ENCODE assay signal across 1 cellular context in genomic region chr1:206507395-206508129, GRCh38.
TF ChIP-seq lines count a peak whose summit lies in the region.

Gene RASSF5, plus strand, starts transcription at chr1:206507531. Its CDS starts 72 bp downstream, at chr1:206507603.

TF ChIP-seq in H1, 55 proteins besides CTCF, POLR2A, EP300 and RAD21 (continued from another document):
- TF ChIP-seq CHD7 (IDR thresholded peaks at IDR 0.05; ENCODE audit: insufficient replicate concordance, low read length) = no peak
- TF ChIP-seq SP4 (IDR thresholded peaks at IDR 0.05; ENCODE audit: low read length) = no peak
- no peak for TF ChIP-seq NRF1 (IDR thresholded peaks at IDR 0.05; ENCODE audit: low read depth, low read length)
- TF ChIP-seq PHF8 (conservative IDR thresholded peaks at IDR 0.05; ENCODE audit: low read depth, low read length) = peak; percentile 76; the same call in 1 of the 2 replicates
- TF ChIP-seq KDM4A (IDR thresholded peaks at IDR 0.05; ENCODE audit: low read depth, low read length, severe bottlenecking) = peak; percentile 63
- TF ChIP-seq TBP (IDR thresholded peaks at IDR 0.05; ENCODE audit: low read depth, low read length) = peak; percentile 89
- no peak for TF ChIP-seq TEAD4 (IDR thresholded peaks at IDR 0.05; ENCODE audit: low read depth, low read length)
- no peak for TF ChIP-seq CREB1 (IDR thresholded peaks at IDR 0.05)
- no peak for TF ChIP-seq KDM5A (IDR thresholded peaks at IDR 0.05; ENCODE audit: low read length)
- no peak for TF ChIP-seq RXRA (IDR thresholded peaks at IDR 0.05; ENCODE audit: insufficient read depth, low read depth, low read length)
- TF ChIP-seq CHD1 (IDR thresholded peaks at IDR 0.05; ENCODE audit: low read depth, low read length) = no peak
- no peak for TF ChIP-seq HDAC6 (IDR thresholded peaks at IDR 0.05; ENCODE audit: low read depth, low read length)
- TF ChIP-seq TAF1 (IDR thresholded peaks at IDR 0.05; ENCODE audit: low read depth, low read length) = peak; percentile 72
- TF ChIP-seq SUZ12 (IDR thresholded peaks at IDR 0.05; ENCODE audit: low read length) = no peak; the same call in 1 of the 2 replicates
- no peak for TF ChIP-seq TCF12 (IDR thresholded peaks at IDR 0.05; ENCODE audit: low read depth, low read length)
- no peak for TF ChIP-seq POU5F1 (IDR thresholded peaks at IDR 0.05; ENCODE audit: low read depth, low read length)
- no peak for TF ChIP-seq CTBP2 (IDR thresholded peaks at IDR 0.05; ENCODE audit: borderline replicate concordance, insufficient read depth, insufficient read length, low read length)
- no peak for TF ChIP-seq SAP30 (IDR thresholded peaks at IDR 0.05; ENCODE audit: insufficient read depth, insufficient replicate concordance, low read length)
- TF ChIP-seq HDAC2 (IDR thresholded peaks at IDR 0.05; ENCODE audit: borderline replicate concordance in 1 of 2, low read depth in 2 of 2, low read length in 2 of 2) = no peak
- TF ChIP-seq RNF2 (IDR thresholded peaks at IDR 0.05; ENCODE audit: borderline replicate concordance, low read depth, low read length, missing control alignments, poor library complexity, severe bottlenecking) = no peak
- no peak for TF ChIP-seq KDM1A (IDR thresholded peaks at IDR 0.05; ENCODE audit: borderline replicate concordance, low read length)
- TF ChIP-seq ATF2 (IDR thresholded peaks at IDR 0.05; ENCODE audit: low read length) = no peak
- TF ChIP-seq GABPA (IDR thresholded peaks at IDR 0.05; ENCODE audit: borderline replicate concordance, insufficient read depth, low read length) = 0 out of 2 replicates have a peak, but pooled peaks have one; percentile 37
- TF ChIP-seq CBX8 (IDR thresholded peaks at IDR 0.05; ENCODE audit: borderline replicate concordance, low read depth, low read length) = no peak
- TF ChIP-seq SIX5 (IDR thresholded peaks at IDR 0.05; ENCODE audit: low read depth, low read length) = no peak
- TF ChIP-seq JUND (IDR thresholded peaks at IDR 0.05; ENCODE audit: low read length) = no peak
- TF ChIP-seq MAFK (IDR thresholded peaks at IDR 0.05; ENCODE audit: low read depth, low read length) = no peak
- TF ChIP-seq MAX (IDR thresholded peaks at IDR 0.05) = peak; percentile 54; the same call in 1 of the 2 replicates
- TF ChIP-seq BACH1 (IDR thresholded peaks at IDR 0.05; ENCODE audit: low read length) = no peak
- no peak for TF ChIP-seq TAF7 (optimal IDR thresholded peaks at IDR 0.05; ENCODE audit: borderline replicate concordance, low read depth, low read length)
- no peak for TF ChIP-seq CEBPB (IDR thresholded peaks at IDR 0.05; ENCODE audit: low read depth, low read length)
- no peak for TF ChIP-seq RFX5 (IDR thresholded peaks at IDR 0.05; ENCODE audit: borderline replicate concordance, low read depth, low read length)
- TF ChIP-seq CHD2 (IDR thresholded peaks at IDR 0.05; ENCODE audit: low read length) = no peak
- peak; percentile 57; the same call in 1 of the 2 replicates for TF ChIP-seq E2F6 (IDR thresholded peaks at IDR 0.05)
- no peak for TF ChIP-seq USF2 (IDR thresholded peaks at IDR 0.05; ENCODE audit: low read length)
- no peak for TF ChIP-seq BRCA1 (IDR thresholded peaks at IDR 0.05; ENCODE audit: low read depth, low read length)
- TF ChIP-seq ZNF274 (IDR thresholded peaks at IDR 0.05; ENCODE audit: borderline replicate concordance, extremely low read depth, low read length) = no peak
- no peak for TF ChIP-seq SP2 (IDR thresholded peaks at IDR 0.05; ENCODE audit: low read length)
- TF ChIP-seq YY1 (IDR thresholded peaks at IDR 0.05; ENCODE audit: low read depth, low read length) = peak; percentile 74
- TF ChIP-seq POLR2AphosphoS5 (IDR thresholded peaks at IDR 0.05; ENCODE audit: low read depth, low read length) = peak; percentile 47; the same call in 1 of the 2 replicates
- 0 out of 2 replicates have a peak, but pooled peaks have one; percentile 41 for TF ChIP-seq GTF2F1 (IDR thresholded peaks at IDR 0.05; ENCODE audit: borderline replicate concordance, low read depth, low read length)
- TF ChIP-seq BCL11A (IDR thresholded peaks at IDR 0.05; ENCODE audit: low read depth in 2 of 2, low read length in 2 of 2) = no peak
- TF ChIP-seq JUN (IDR thresholded peaks at IDR 0.05; ENCODE audit: low read depth, low read length) = no peak
- peak; percentile 65 for TF ChIP-seq EZH2 (IDR thresholded peaks at IDR 0.05; ENCODE audit: low read depth, low read length, severe bottlenecking)
- TF ChIP-seq NANOG (IDR thresholded peaks at IDR 0.05; ENCODE audit: insufficient read depth, low read depth, low read length, poor library complexity, severe bottlenecking) = peak; percentile 5
- TF ChIP-seq CBX5 (IDR thresholded peaks at IDR 0.05; ENCODE audit: low read depth, low read length) = no peak
- no peak for TF ChIP-seq RBBP5 (IDR thresholded peaks at IDR 0.05; ENCODE audit: borderline replicate concordance, low read depth, low read length)
- TF ChIP-seq EGR1 (IDR thresholded peaks at IDR 0.05; ENCODE audit: borderline replicate concordance, low read depth, low read length) = no peak
- TF ChIP-seq SIRT6 (IDR thresholded peaks at IDR 0.05; ENCODE audit: low read length) = no peak
- no peak for TF ChIP-seq ATF3 (IDR thresholded peaks at IDR 0.05; ENCODE audit: insufficient read depth, low read depth, low read length)
- no peak for TF ChIP-seq SRF (IDR thresholded peaks at IDR 0.05; ENCODE audit: low read depth, low read length)
- TF ChIP-seq SIN3A (conservative IDR thresholded peaks at IDR 0.05 in 1 of 2, IDR thresholded peaks at IDR 0.05 in 1 of 2; ENCODE audit: low read depth in 1 of 2, low read length in 2 of 2) = no peak
- TF ChIP-seq ASH2L (IDR thresholded peaks at IDR 0.05; ENCODE audit: low read length) = peak; percentile 16
- TF ChIP-seq FOSL1 (IDR thresholded peaks at IDR 0.05; ENCODE audit: insufficient read depth, low read depth, low read length) = no peak
